8 cellular contexts compared by ENCODE assay signal in genomic region chr2:61764035-61764800, GRCh38.
DNase-seq lines count a peak whose midpoint lies in the region; ATAC-seq and TF ChIP-seq lines count a peak whose summit lies in the region.

No MANE protein-coding gene starts in this region.

- no peaks in the 10 kb centered on the region for H3K36me3 Mint-ChIP-seq in type B pancreatic cell

- WGBS in adrenal gland, 4 donors, result 1 to 9% (median 3%) methylated on average over 24 to 70 of the region's 70 CpGs
- 1 to 3% (median 2%) methylated on average over 53 to 70 of the region's 70 CpGs for WGBS in heart left ventricle, 4 donors

- no peaks in the 10 kb centered on the region for H3K27me3 ChIP-seq in adrenal gland
- no peaks in the 10 kb centered on the region for H3K27me3 ChIP-seq in heart left ventricle

- H3K4me3 Mint-ChIP-seq in type B pancreatic cell, result peak overlapping the region; percentile 97

- H3K27ac Mint-ChIP-seq in type B pancreatic cell, result peak overlapping the region; percentile 100

- H3K4me1 Mint-ChIP-seq in type B pancreatic cell (ENCODE audit: unreplicated experiment), result no peaks in the 10 kb centered on the region

- no peaks in the 10 kb centered on the region for H3K27me3 Mint-ChIP-seq in type B pancreatic cell

- peak overlapping the region; percentile 66 to 99 (median 85) for H3K4me3 ChIP-seq in adrenal gland
- H3K4me3 ChIP-seq in heart left ventricle, result peak overlapping the region; percentile 28 to 82 (median 68)

- intact Hi-C loops in adrenal gland (cut with DNase I) (no loop called here), heart left ventricle (cut with DNase I) (loop anchor here in 9 of 10 donors (1.0 to 10.0 kb wide), 12 partner anchors 52 to 292 kb away; partner anchors contain the start of genes XPO1 (in 8 of the 9), FAM161A (in 1 of the 9) and USP34 (in 1 of the 9))

- H3K27ac ChIP-seq in adrenal gland (peak overlapping the region; percentile 95 to 100 (median 98)), heart left ventricle (peak overlapping the region; percentile 92 to 99 (median 96))

- peak; percentile 79 to 88 for TF ChIP-seq POLR2A in adrenal gland (IDR thresholded peaks at IDR 0.05)
- peak; percentile 38 to 81 for TF ChIP-seq POLR2A in heart left ventricle (IDR thresholded peaks at IDR 0.05)

- H3K4me1 ChIP-seq in adrenal gland (replicated peaks in 1 of 2) (peaks cover 0 to 6% of the 10 kb centered on the region in 2 donors), heart left ventricle (peaks cover 0 to 13% (median 4%) of the 10 kb centered on the region in 12 donors)

- no peaks in the 10 kb centered on the region for H3K36me3 ChIP-seq in adrenal gland (replicated peaks in 1 of 2)
- no peaks in the 10 kb centered on the region for H3K36me3 ChIP-seq in heart left ventricle

- peaks cover 5% of the 10 kb centered on the region for H3K9me3 Mint-ChIP-seq in type B pancreatic cell

- DNase-seq in GM13976 (ENCODE audit: low spot score) (peak; percentile 95), NCI-H1436 treated with DMSO at 0.1 percent for 48 hours (lab: John Stamatoyannopoulos, UW) (peak; percentile 83), T follicular helper cell (ENCODE audit: low read depth) (peak; percentile 86), adrenal gland (peak; percentile 95 to 99 (median 98)), heart left ventricle (peak; percentile 97 to 98 (median 98)), pons (ENCODE audit: low spot score) (peak; percentile 98), type B pancreatic cell (ENCODE audit: extremely low spot score, unreplicated experiment) (peak; percentile 97)

- ATAC-seq in HG02852 (IDR thresholded peaks at IDR 0.05; ENCODE audit: unreplicated experiment), result peak; percentile 98
- peak; percentile 99 to 100 (median 99) for ATAC-seq in heart left ventricle

- no peak for TF ChIP-seq CTCF in GM13976 (IDR thresholded peaks at IDR 0.05; ENCODE audit: borderline replicate concordance, control extremely low read depth, extremely low read depth, insufficient read depth, missing control alignments)
- no peak for TF ChIP-seq CTCF in adrenal gland (IDR thresholded peaks at IDR 0.05)
- no peak for TF ChIP-seq CTCF in heart left ventricle (IDR thresholded peaks at IDR 0.05)
- TF ChIP-seq CTCF in type B pancreatic cell (conservative IDR thresholded peaks at IDR 0.05), result peak; percentile 7

- in situ Hi-C loops in GM13976 (cut with MboI; ENCODE audit: low sequenced_read_pairs, unreplicated experiment), result no loop called here

- H3K9me3 ChIP-seq in adrenal gland (replicated peaks in 1 of 3) (no peaks in the 10 kb centered on the region), heart left ventricle (peaks cover 0 to 11% (median 0%) of the 10 kb centered on the region in 12 donors)

Comparison
In these comparisons a context has a peak if more than half of its experiments do, and no peak if none do; other contexts are left out.
1. Peak in every context shown above with its lines: DNase-seq, ATAC-seq, H3K4me3 ChIP-seq and H3K27ac ChIP-seq.
2. intact Hi-C loops: an anchor here in heart left ventricle (1.0 to 10.0 kb wide); none called in adrenal gland.